1 cellular context compared by ENCODE assay signal in genomic region chr1:175927944-175928343, GRCh38.
TF ChIP-seq lines count a peak whose summit lies in the region.

No MANE protein-coding gene starts in this region.

TF ChIP-seq in K562, 482 proteins besides CTCF, POLR2A, EP300 and RAD21 (continued from another document):
- TF ChIP-seq, protein P1, sequence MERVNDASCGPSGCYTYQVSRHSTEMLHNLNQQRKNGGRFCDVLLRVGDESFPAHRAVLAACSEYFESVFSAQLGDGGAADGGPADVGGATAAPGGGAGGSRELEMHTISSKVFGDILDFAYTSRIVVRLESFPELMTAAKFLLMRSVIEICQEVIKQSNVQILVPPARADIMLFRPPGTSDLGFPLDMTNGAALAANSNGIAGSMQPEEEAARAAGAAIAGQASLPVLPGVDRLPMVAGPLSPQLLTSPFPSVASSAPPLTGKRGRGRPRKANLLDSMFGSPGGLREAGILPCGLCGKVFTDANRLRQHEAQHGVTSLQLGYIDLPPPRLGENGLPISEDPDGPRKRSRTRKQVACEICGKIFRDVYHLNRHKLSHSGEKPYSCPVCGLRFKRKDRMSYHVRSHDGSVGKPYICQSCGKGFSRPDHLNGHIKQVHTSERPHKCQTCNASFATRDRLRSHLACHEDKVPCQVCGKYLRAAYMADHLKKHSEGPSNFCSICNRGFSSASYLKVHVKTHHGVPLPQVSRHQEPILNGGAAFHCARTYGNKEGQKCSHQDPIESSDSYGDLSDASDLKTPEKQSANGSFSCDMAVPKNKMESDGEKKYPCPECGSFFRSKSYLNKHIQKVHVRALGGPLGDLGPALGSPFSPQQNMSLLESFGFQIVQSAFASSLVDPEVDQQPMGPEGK (CRISPR knock-in tag; IDR thresholded peaks at IDR 0.05; ENCODE audit: borderline replicate concordance), result no peak
- TF ChIP-seq PURB (CRISPR knock-in tag; IDR thresholded peaks at IDR 0.05; ENCODE audit: low read depth) (no peak), NBN (IDR thresholded peaks at IDR 0.05; ENCODE audit: low read depth) (no peak)
